1 cellular context compared by ENCODE assay signal in genomic region chr6:118894425-118895240, GRCh38.
TF ChIP-seq lines count a peak whose summit lies in the region.

No MANE protein-coding gene starts in this region.

TF ChIP-seq in HepG2, 621 proteins besides CTCF, POLR2A, EP300 and RAD21 (continued from another document and continues in another):
- TF ChIP-seq CREBL2 (CRISPR knock-in tag; IDR thresholded peaks at IDR 0.05; ENCODE audit: borderline replicate concordance) (no peak), FOXJ3 (CRISPR knock-in tag; IDR thresholded peaks at IDR 0.05; ENCODE audit: borderline replicate concordance) (no peak), PHF8 (CRISPR knock-in tag; IDR thresholded peaks at IDR 0.05) (peak; percentile 78), ARID3A (IDR thresholded peaks at IDR 0.05; ENCODE audit: low read depth, low read length) (no peak), KLF12 (CRISPR knock-in tag; IDR thresholded peaks at IDR 0.05; ENCODE audit: borderline replicate concordance) (peak; percentile 42; the same call in 1 of the 2 replicates), ZNF34 (CRISPR knock-in tag; IDR thresholded peaks at IDR 0.05; ENCODE audit: borderline replicate concordance) (0 out of 2 replicates have a peak, but pooled peaks have one; percentile 27), RBAK (CRISPR knock-in tag; IDR thresholded peaks at IDR 0.05) (no peak), ZNF143 (CRISPR knock-in tag; IDR thresholded peaks at IDR 0.05) (no peak), ARNT2 (CRISPR knock-in tag; IDR thresholded peaks at IDR 0.05; ENCODE audit: low read depth) (peak; percentile 64; the same call in 1 of the 2 replicates), MYPOP (CRISPR knock-in tag; IDR thresholded peaks at IDR 0.05) (peak; percentile 83), ZNF563 (CRISPR knock-in tag; IDR thresholded peaks at IDR 0.05) (peak; percentile 48), RFXAP (CRISPR knock-in tag; IDR thresholded peaks at IDR 0.05; ENCODE audit: borderline replicate concordance) (peak; percentile 35; the same call in 1 of the 2 replicates), ZNF570 (CRISPR knock-in tag; IDR thresholded peaks at IDR 0.05; ENCODE audit: borderline replicate concordance) (peak; percentile 47; the same call in 1 of the 2 replicates), NR2F2 (IDR thresholded peaks at IDR 0.05; ENCODE audit: borderline replicate concordance, low read depth) (no peak), TBX2 (CRISPR knock-in tag; IDR thresholded peaks at IDR 0.05; ENCODE audit: borderline replicate concordance) (no peak), ZBTB7B (CRISPR knock-in tag; IDR thresholded peaks at IDR 0.05) (no peak), MBNL3 (CRISPR knock-in tag; conservative IDR thresholded peaks at IDR 0.05) (no peak), SMAD3 (CRISPR knock-in tag; IDR thresholded peaks at IDR 0.05) (no peak), ZNF275 (CRISPR knock-in tag; IDR thresholded peaks at IDR 0.05; ENCODE audit: borderline replicate concordance) (peak; percentile 59; the same call in 1 of the 2 replicates), BCL3 (CRISPR knock-in tag; IDR thresholded peaks at IDR 0.05) (peak; percentile 2; the same call in 1 of the 2 replicates), FOXA3 (CRISPR knock-in tag; IDR thresholded peaks at IDR 0.05) (no peak), CERS6 (CRISPR knock-in tag; IDR thresholded peaks at IDR 0.05) (no peak), SIN3B (IDR thresholded peaks at IDR 0.05; ENCODE audit: low read length) (peak; percentile 64; the same call in 1 of the 2 replicates), HOXA3 (CRISPR knock-in tag; IDR thresholded peaks at IDR 0.05) (peak; percentile 56), CHCHD3 (CRISPR knock-in tag; IDR thresholded peaks at IDR 0.05) (peak; percentile 71; the same call in 1 of the 2 replicates), HMG20B (CRISPR knock-in tag; conservative IDR thresholded peaks at IDR 0.05) (no peak), ZNF224 (CRISPR knock-in tag; IDR thresholded peaks at IDR 0.05) (0 out of 2 replicates have a peak, but pooled peaks have one; percentile 69), ZNF101 (CRISPR knock-in tag; IDR thresholded peaks at IDR 0.05; ENCODE audit: borderline replicate concordance, low read depth) (no peak), ZNF687 (CRISPR knock-in tag; IDR thresholded peaks at IDR 0.05) (peak; percentile 87), SKIL (CRISPR knock-in tag; IDR thresholded peaks at IDR 0.05; ENCODE audit: borderline replicate concordance) (peak; percentile 42; the same call in 1 of the 2 replicates), KLF11 (CRISPR knock-in tag; IDR thresholded peaks at IDR 0.05) (no peak), ZNF678 (CRISPR knock-in tag; IDR thresholded peaks at IDR 0.05) (0 out of 2 replicates have a peak, but pooled peaks have one; percentile 6), SRY (CRISPR knock-in tag; IDR thresholded peaks at IDR 0.05) (no peak), ZNF530 (CRISPR knock-in tag; IDR thresholded peaks at IDR 0.05; ENCODE audit: low read depth) (no peak), GPN1 (CRISPR knock-in tag; IDR thresholded peaks at IDR 0.05; ENCODE audit: borderline replicate concordance) (no peak; the same call in 1 of the 2 replicates), MATR3 (CRISPR knock-in tag; IDR thresholded peaks at IDR 0.05) (no peak), ZBTB4 (CRISPR knock-in tag; IDR thresholded peaks at IDR 0.05; ENCODE audit: borderline replicate concordance) (peak; percentile 69; the same call in 1 of the 2 replicates), ZBTB7A (CRISPR knock-in tag; IDR thresholded peaks at IDR 0.05) (no peak), ZNF605 (CRISPR knock-in tag; IDR thresholded peaks at IDR 0.05) (0 out of 2 replicates have a peak, but pooled peaks have one; percentile 35), TFAP4 (IDR thresholded peaks at IDR 0.05; ENCODE audit: borderline replicate concordance, low read depth) (no peak), KLF6 (CRISPR knock-in tag; IDR thresholded peaks at IDR 0.05) (no peak; the same call in 1 of the 2 replicates), ZNF350 (CRISPR knock-in tag; IDR thresholded peaks at IDR 0.05; ENCODE audit: borderline replicate concordance, low read depth) (no peak; the same call in 1 of the 2 replicates), JUN (CRISPR knock-in tag; IDR thresholded peaks at IDR 0.05) (no peak), ZNF451 (CRISPR knock-in tag; IDR thresholded peaks at IDR 0.05) (no peak), THAP8 (CRISPR knock-in tag; IDR thresholded peaks at IDR 0.05; ENCODE audit: borderline replicate concordance) (peak; percentile 77; the same call in 1 of the 2 replicates)
